Comparison of ENCODE assay signal across 20 cellular contexts in genomic region chr19:8261881-8262280, GRCh38.
"Had no signal": no experiment of that assay in that cellular context is flagged by ENCODE, and none has a peak within 500 bp of the region (broad histone marks: within the 10 kb centered on the region; RNA-seq: fewer than 3 reads in every experiment).

No MANE protein-coding gene starts in this region.

- H3K27ac Mint-ChIP-seq: activated CD8-positive, alpha-beta T cell treated with anti-CD3 and anti-CD28 coated beads, Interleukin-2, amount 10 ng/mL, durations not matched to agents 7 days and 5 days; activated naive CD4-positive, alpha-beta T cell treated with anti-CD3 and anti-CD28 coated beads, Interleukin-2, amount 50 U/mL, for 72 hours; dendritic cell treated with granulocyte-macrophage colony-stimulating factor and Interleukin-4, amounts not matched to agents 40 ng/mL and 50 ng/mL, for 4 days; naive thymus-derived CD4-positive, alpha-beta T cell; neural progenitor cell; type B pancreatic cell had no signal

- H3K36me3 Mint-ChIP-seq: activated naive CD4-positive, alpha-beta T cell treated with anti-CD3 and anti-CD28 coated beads, Interleukin-2, amount 50 U/mL, for 72 hours; type B pancreatic cell had no signal

- ATAC-seq: activated naive CD4-positive, alpha-beta T cell treated with anti-CD3 and anti-CD28 coated beads, Interleukin-2, amount 50 U/mL, for 72 hours; mucosa of descending colon; naive thymus-derived CD4-positive, alpha-beta T cell had no signal

- H3K9me3 Mint-ChIP-seq: activated naive CD4-positive, alpha-beta T cell treated with anti-CD3 and anti-CD28 coated beads, Interleukin-2, amount 50 U/mL, for 72 hours; dendritic cell treated with granulocyte-macrophage colony-stimulating factor and Interleukin-4, amounts not matched to agents 40 ng/mL and 50 ng/mL, for 4 days; naive thymus-derived CD4-positive, alpha-beta T cell; neural progenitor cell; type B pancreatic cell had no signal

- DNase-seq: activated CD4-positive, alpha-beta T cell treated with anti-CD3 and anti-CD28 coated beads for 48 hours; activated CD4-positive, CD25-positive, alpha-beta regulatory T cell; activated CD8-positive, alpha-beta memory T cell treated with anti-CD3 and anti-CD28 coated beads, Interleukin-2, amount 50 U/mL, for 4 hours; activated CD8-positive, alpha-beta T cell treated with anti-CD3 and anti-CD28 coated beads, Interleukin-2, amount 10 ng/mL, durations not matched to agents 7 days and 5 days; activated gamma-delta T cell; activated T-cell treated with anti-CD3 and anti-CD28 coated beads, Interleukin-2, amount 50 U/mL, for 48 hours; amniotic stem cell; effector CD8-positive, alpha-beta T cell; kidney glomerular epithelial cell; mesenchymal stem cell; naive thymus-derived CD4-positive, alpha-beta T cell; stimulated activated CD4-positive, alpha-beta T cell treated with anti-CD3 and anti-CD28 coated beads, Interleukin-12 subunit alpha, Interleukin-12 subunit beta, amount 100 ng/mL, for 4 hours; stimulated activated CD4-positive, alpha-beta T cell treated with anti-CD3 and anti-CD28 coated beads, Interleukin-1b, Interleukin-23, amount 100 ng/mL, for 48 hours; stimulated activated naive CD4-positive, alpha-beta T cell treated with Interleukin-2 at 50 U/mL for 16 hours; T1000 had no signal

- H3K4me3 Mint-ChIP-seq: activated CD8-positive, alpha-beta T cell treated with anti-CD3 and anti-CD28 coated beads, Interleukin-2, amount 10 ng/mL, durations not matched to agents 7 days and 5 days; dendritic cell treated with granulocyte-macrophage colony-stimulating factor and Interleukin-4, amounts not matched to agents 40 ng/mL and 50 ng/mL, for 4 days; naive thymus-derived CD4-positive, alpha-beta T cell; neural progenitor cell; type B pancreatic cell had no signal

- H3K27me3 Mint-ChIP-seq: naive thymus-derived CD4-positive, alpha-beta T cell; type B pancreatic cell had no signal
